In the genomic region with DNA sequence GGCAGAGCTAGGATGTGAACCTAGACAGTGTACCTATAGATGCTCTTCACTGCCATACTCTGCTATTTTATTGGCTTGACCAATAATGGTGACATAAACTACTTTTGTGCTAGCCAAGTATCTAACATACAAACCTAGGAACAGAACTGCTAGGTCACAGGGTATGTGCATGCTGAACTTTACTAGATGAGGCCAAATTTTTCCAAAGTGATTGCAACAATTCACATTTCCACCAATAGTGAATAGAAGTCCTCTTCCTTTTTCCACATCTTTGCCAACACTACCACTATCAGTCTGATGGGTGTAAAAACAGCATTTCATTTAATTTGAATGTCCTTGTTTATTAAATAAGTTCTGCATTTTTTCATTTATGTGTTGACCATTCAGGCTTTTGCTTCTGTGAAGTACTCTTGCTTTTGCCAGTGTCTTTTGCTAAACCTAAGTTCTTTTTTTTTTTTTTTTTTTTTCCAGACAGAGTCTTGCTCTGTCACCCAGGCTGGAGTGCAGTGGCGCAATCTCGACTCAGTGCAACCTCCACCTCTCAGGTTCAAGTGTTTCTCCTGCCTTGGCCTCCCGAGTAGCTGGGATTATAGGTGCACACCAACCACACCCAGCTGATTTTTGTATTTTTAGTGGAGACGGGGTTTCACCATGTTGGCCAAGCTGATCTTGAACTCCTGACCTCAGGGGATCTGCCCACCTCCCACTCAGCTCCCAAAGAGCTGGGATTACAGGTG, we compare ENCODE assay signal across 20 cellular contexts. TPM values are rescaled to one million over a fixed set of nuclear protein-coding genes. Genes with fewer than 3 reads are reported as not detected.
DNase-seq lines count a peak whose midpoint lies in the region; ATAC-seq, FAIRE-seq and TF ChIP-seq lines count a peak whose summit lies in the region.
"Had no signal": no experiment of that assay in that cellular context is flagged by ENCODE, and none has a peak within 500 bp of the region (broad histone marks: within the 10 kb centered on the region; RNA-seq: fewer than 3 reads in every experiment).

No MANE protein-coding gene starts in this region.

- H3K36me3 ChIP-seq in mammary epithelial cell (ENCODE audit: insufficient read depth, low read length): peaks cover 7% of the 10 kb centered on the region

- H2BK20ac ChIP-seq in H9 (ENCODE audit: low read depth, low read length, poor library complexity, severe bottlenecking): peak overlapping the region; percentile 83

- H3K79me2 ChIP-seq in H9 (ENCODE audit: insufficient read depth, low read length) (no peaks in the 10 kb centered on the region), mammary epithelial cell (ENCODE audit: insufficient read depth, low read length) (peaks cover 42% of the 10 kb centered on the region)

- H3K27me3 ChIP-seq in H9 (ENCODE audit: insufficient read depth, low read length) (no peaks in the 10 kb centered on the region), mammary epithelial cell (ENCODE audit: insufficient read depth, low read length) (no peaks in the 10 kb centered on the region)

- H3K27ac ChIP-seq in H9 (ENCODE audit: insufficient read length, low read depth, low read length): no peak overlapping the region
- no peak overlapping the region for H3K27ac ChIP-seq in mammary epithelial cell (ENCODE audit: insufficient read depth, low read depth, low read length)

- H2AFZ ChIP-seq in H9 (ENCODE audit: low read length) (no peak overlapping the region), mammary epithelial cell (ENCODE audit: low read depth, low read length) (no peak overlapping the region)

- H2AK5ac ChIP-seq in H9 (ENCODE audit: insufficient read length, low read length): no peak overlapping the region

- CTCF ChIA-PET in mammary epithelial cell (lab: Charles Lee; ENCODE audit: low non-redundant PET): no interaction called here

- H3K36me3 Mint-ChIP-seq in H9 (ENCODE audit: insufficient read depth in 1 of 3, low read depth in 3 of 3): peaks cover 7 to 28% (median 23%) of the 10 kb centered on the region in 3 experiments; a peak in 6 of 7 replicates

- no peak overlapping the region for H2BK120ac ChIP-seq in H9 (ENCODE audit: low read depth, low read length, poor library complexity, severe bottlenecking)

- no peak for TF ChIP-seq CTCF in D721Med (IDR thresholded peaks at IDR 0.05; ENCODE audit: insufficient read depth, missing control alignments)
- no peak for TF ChIP-seq CTCF in H9 (conservative IDR thresholded peaks at IDR 0.05)
- no peak for TF ChIP-seq CTCF in choroid plexus epithelial cell (conservative IDR thresholded peaks at IDR 0.05; ENCODE audit: low read depth, low read length)
- no peak for TF ChIP-seq CTCF in mammary epithelial cell (conservative IDR thresholded peaks at IDR 0.05 in 1 of 2, IDR thresholded peaks at IDR 0.05 in 1 of 2; ENCODE audit: extremely low read depth in 1 of 2, insufficient read depth in 1 of 2, low read depth in 1 of 2, low read length in 2 of 2)

- no peak overlapping the region for H2BK15ac ChIP-seq in H9 (ENCODE audit: low read depth, low read length)

- H4K91ac ChIP-seq in H9 (ENCODE audit: insufficient read length, low read depth, low read length): no peak overlapping the region

- peak; percentile 70 for ATAC-seq in left lobe of liver
- no peak for ATAC-seq in HG03095 (IDR thresholded peaks at IDR 0.05; ENCODE audit: unreplicated experiment)
- ATAC-seq in HG03571 (IDR thresholded peaks at IDR 0.05; ENCODE audit: unreplicated experiment): no peak
- ATAC-seq: GM12878 had no signal

- H3K79me1 ChIP-seq in H9 (ENCODE audit: insufficient read depth, low read depth, low read length, poor library complexity, severe bottlenecking): peaks cover 3% of the 10 kb centered on the region

- no peak overlapping the region for H3K56ac ChIP-seq in H9 (ENCODE audit: insufficient read length, low read depth, low read length)

- no peaks in the 10 kb centered on the region for H3K23me2 ChIP-seq in H9 (ENCODE audit: insufficient read length, low read depth, low read length, poor library complexity, severe bottlenecking)

- no peaks in the 10 kb centered on the region for H3K9me3 ChIP-seq in H9 (ENCODE audit: control insufficient read depth, low read depth, low read length)
- H3K9me3 ChIP-seq in mammary epithelial cell (replicated peaks; ENCODE audit: insufficient read depth, low read length): no peaks in the 10 kb centered on the region

- H3K4me1 ChIP-seq in H9 (ENCODE audit: insufficient read depth, low read length) (no peaks in the 10 kb centered on the region), mammary epithelial cell (ENCODE audit: insufficient read depth, low read length) (no peaks in the 10 kb centered on the region)

- no CpG with 5 or more reads among the region's 4 CpGs for WGBS in H9 (ENCODE audit: extremely low coverage, insufficient read length, low lambda C conversion rate)
- WGBS in mammary epithelial cell (ENCODE audit: low coverage, missing lambda C conversion rate): 95% methylated on average over 2 of the region's 4 CpGs

- DNase-seq in D721Med (ENCODE audit: insufficient read length, low spot score): no peak
- DNase-seq in H9: no peak
- DNase-seq in choroid plexus epithelial cell (ENCODE audit: low read depth): peak; percentile 9
- no peak for DNase-seq in left lobe of liver (ENCODE audit: low spot score)
- no peak for DNase-seq in mammary epithelial cell
- no peak for DNase-seq in SHP77 treated with DMSO at 0.1 percent for 48 hours (lab: John Stamatoyannopoulos, UW)
- DNase-seq: C1 segment of cervical spinal cord; Calu3; CD4-positive, alpha-beta T cell; DMS79; HCEC 1CT; HFFc6; IMR-90 had no signal

- FAIRE-seq in D721Med (lab: Jason Lieb, UNC): peak; percentile 77
- FAIRE-seq: A204.1, GM12878, GM19239, H1 had no signal

- BruUV-seq in mammary epithelial cell (replicated peaks; lab: Mats Ljungman, UMichigan): no TSS peak

- H3K27me3 Mint-ChIP-seq in H9 (ENCODE audit: low read depth): no peaks in the 10 kb centered on the region; the same call in 1 of the 2 replicates
- H3K27me3 Mint-ChIP-seq: B cell; CD4-positive, alpha-beta T cell had no signal

- no peaks in the 10 kb centered on the region for H4K20me1 ChIP-seq in H9 (ENCODE audit: control insufficient read depth, insufficient read depth, insufficient read length)
- no peaks in the 10 kb centered on the region for H4K20me1 ChIP-seq in mammary epithelial cell (ENCODE audit: insufficient read depth, low read length)

- H3K4me3 Mint-ChIP-seq in H9: no peak overlapping the region
- H3K4me3 Mint-ChIP-seq: B cell; CD4-positive, alpha-beta T cell; HFFc6 had no signal

- H4K5ac ChIP-seq in H9 (ENCODE audit: insufficient read length, low read depth, low read length): no peak overlapping the region

- H3K9me3 Mint-ChIP-seq in H9: no peaks in the 10 kb centered on the region
- H3K9me3 Mint-ChIP-seq: HFFc6 had no signal

- H3K9ac ChIP-seq in H9 (ENCODE audit: extremely low read depth, insufficient read length, low read length) (no peak overlapping the region), mammary epithelial cell (ENCODE audit: insufficient read depth, low read length) (no peak overlapping the region)

- H3K14ac ChIP-seq in H9 (ENCODE audit: insufficient read depth, low read length): no peak overlapping the region

- no peak overlapping the region for H3K4me2 ChIP-seq in H9 (ENCODE audit: insufficient read depth, insufficient read length, low read length)
- H3K4me2 ChIP-seq in mammary epithelial cell (ENCODE audit: insufficient read depth, low read depth, low read length): no peak overlapping the region

- H3K27ac Mint-ChIP-seq in H9: no peak overlapping the region; a peak in 1 of 7 replicates
- H3K27ac Mint-ChIP-seq: B cell; CD4-positive, alpha-beta T cell; HFFc6 had no signal

- no peak overlapping the region for H3K18ac ChIP-seq in H9 (ENCODE audit: insufficient read length, low read depth, low read length)

- no peaks in the 10 kb centered on the region for H3K4me1 Mint-ChIP-seq in H9

- in situ Hi-C loops in mammary epithelial cell (cut with MboI; ENCODE audit: low sequenced_read_pairs in 2 of 2): no loop called here

- no peak overlapping the region for H4K8ac ChIP-seq in H9 (replicated peaks; ENCODE audit: insufficient read length, low read depth, low read length)

- H2BK12ac ChIP-seq in H9 (ENCODE audit: insufficient read length, low read depth, low read length): no peak overlapping the region

- H3T11ph ChIP-seq in H9 (ENCODE audit: low read length): no peak overlapping the region

- dilution Hi-C loops in mammary epithelial cell (cut with HindIII; ENCODE audit: low sequenced_read_pairs): no loop called here

- intact Hi-C loops in mammary epithelial cell (cut with micrococcal nuclease): no loop called here

- H2BK5ac ChIP-seq in H9 (ENCODE audit: insufficient read length, low read length): no peak overlapping the region

- H3K4me3 ChIP-seq in choroid plexus epithelial cell (ENCODE audit: low read depth, low read length) (no peak overlapping the region), mammary epithelial cell (replicated peaks in 1 of 3; ENCODE audit: insufficient read depth in 1 of 3, low read depth in 2 of 3, low read length in 3 of 3) (no peak overlapping the region)
- H3K4me3 ChIP-seq: GM12878 had no signal

- H3K4ac ChIP-seq in H9 (ENCODE audit: low read depth, low read length): no peak overlapping the region

- H3K23ac ChIP-seq in H9 (ENCODE audit: insufficient read length, low read depth, low read length): no peak overlapping the region

RNA-seq across cellular contexts. Expression of a gene that starts 54.1 kb away (rescaled TPM):
- total RNA-seq in H9 (2021) (31.0 and 31.7 TPM in 2 replicates), left lobe of liver (8.8 TPM), mammary epithelial cell (10 to 100 TPM; 14.8 to 18.2 TPM)
- 8.5 TPM for polyA plus RNA-seq in mammary epithelial cell
- 24.8 TPM for polyA minus RNA-seq in mammary epithelial cell

RNA-seq across cellular contexts. Expression of a gene that starts 54.6 kb away (rescaled TPM):
- 61.1 and 61.9 TPM in 2 replicates for total RNA-seq in H9 (2021)
- 10.3 TPM for total RNA-seq in left lobe of liver
- total RNA-seq in mammary epithelial cell: 10 to 100 TPM; 33.3 to 40.8 TPM
- polyA plus RNA-seq in mammary epithelial cell: 19.5 TPM
- polyA minus RNA-seq in mammary epithelial cell: 27.2 TPM
